Comparison of ENCODE assay signal across 24 cellular contexts in genomic region chr15:22941179-22941578, GRCh38. TPM values are rescaled to one million over a fixed set of nuclear protein-coding genes. Genes with fewer than 3 reads are reported as not detected.
DNase-seq lines count a peak whose midpoint lies in the region; ATAC-seq and TF ChIP-seq lines count a peak whose summit lies in the region.
"Had no signal": no experiment of that assay in that cellular context is flagged by ENCODE, and none has a peak within 500 bp of the region (broad histone marks: within the 10 kb centered on the region; RNA-seq: fewer than 3 reads in every experiment).

No MANE protein-coding gene starts in this region.

- H3K4me2 ChIP-seq in osteoblast (ENCODE audit: insufficient read depth, low read length), result no peak overlapping the region
- H3K4me2 ChIP-seq: BLaER1 had no signal

- peak overlapping the region; percentile 46 for H3K27ac Mint-ChIP-seq in progenitor cell of endocrine pancreas
- H3K27ac Mint-ChIP-seq: CD4-positive, CD25-positive, alpha-beta regulatory T cell; CD8-positive, alpha-beta memory T cell had no signal

- TF ChIP-seq POLR2A in body of pancreas (IDR thresholded peaks at IDR 0.05), result no peak

- H3K27me3 Mint-ChIP-seq in progenitor cell of endocrine pancreas, result no peaks in the 10 kb centered on the region
- H3K27me3 Mint-ChIP-seq: CD4-positive, alpha-beta memory T cell had no signal

- H3K36me3 Mint-ChIP-seq in progenitor cell of endocrine pancreas (ENCODE audit: insufficient read depth), result peaks cover 15% of the 10 kb centered on the region
- H3K36me3 Mint-ChIP-seq: CD4-positive, CD25-positive, alpha-beta regulatory T cell had no signal

- H3K4me3 Mint-ChIP-seq in progenitor cell of endocrine pancreas (ENCODE audit: low read depth), result no peak overlapping the region
- H3K4me3 Mint-ChIP-seq: CD14-positive monocyte; CD4-positive, alpha-beta memory T cell; CD4-positive, CD25-positive, alpha-beta regulatory T cell; CD8-positive, alpha-beta memory T cell had no signal

- WGBS in body of pancreas, 2 donors, result 32 to 40% methylated on average over 4 of the region's 4 CpGs

- peaks cover 47% of the 10 kb centered on the region for H3K79me2 ChIP-seq in osteoblast (ENCODE audit: insufficient read depth, low read length)

- H3K27me3 ChIP-seq in body of pancreas, result no peaks in the 10 kb centered on the region
- H3K27me3 ChIP-seq in osteoblast (ENCODE audit: insufficient read depth, low read length), result no peaks in the 10 kb centered on the region
- no peaks in the 10 kb centered on the region for H3K27me3 ChIP-seq in WERI-Rb-1 (ENCODE audit: insufficient read depth, low read depth, severe bottlenecking)
- H3K27me3 ChIP-seq: BE2C, BLaER1 had no signal

- ATAC-seq in body of pancreas, result peak; percentile 50
- no peak for ATAC-seq in GM21390 (IDR thresholded peaks at IDR 0.05; ENCODE audit: unreplicated experiment)
- ATAC-seq: GM12878 had no signal

- peaks cover 0 to 5% of the 10 kb centered on the region in 2 donors for H3K36me3 ChIP-seq in body of pancreas (replicated peaks in 1 of 2; ENCODE audit: insufficient read depth in 1 of 2, low read depth in 2 of 2)
- peaks cover 59% of the 10 kb centered on the region for H3K36me3 ChIP-seq in osteoblast (ENCODE audit: insufficient read depth, low read length)
- no peaks in the 10 kb centered on the region for H3K36me3 ChIP-seq in WERI-Rb-1

- peak; percentile 66 to 83 (median 78) for DNase-seq in body of pancreas
- peak; percentile 21 for DNase-seq in osteoblast (ENCODE audit: insufficient read length, low spot score, missing footprints)
- no peak for DNase-seq in progenitor cell of endocrine pancreas (ENCODE audit: low spot score, unreplicated experiment)
- DNase-seq in WERI-Rb-1, result no peak
- no peak for DNase-seq in SIG-M5 (lab: John Stamatoyannopoulos, UW)
- DNase-seq: 8988T; ACHN; BE2C; C1 segment of cervical spinal cord; CD4-positive, alpha-beta memory T cell; CD4-positive, CD25-positive, alpha-beta regulatory T cell; CD8-positive, alpha-beta memory T cell; COR-L47; DMS 273 treated with DMSO at 0.1 percent for 48 hours; DMS153; DMS53; DMS79; DND-41; EL; GDM1 had no signal

- intact Hi-C loops in body of pancreas (cut with DNase I), result loop anchor here (10.0 kb wide), 1 partner anchor 54 kb away; no protein-coding TSS in a partner anchor

- H3K27ac ChIP-seq in body of pancreas (peak overlapping the region in 3 of 4 donors; percentile 61 to 70 (median 68)), osteoblast (ENCODE audit: low read depth, low read length) (no peak overlapping the region), WERI-Rb-1 (no peak overlapping the region)
- H3K27ac ChIP-seq: BLaER1 had no signal

- H3K4me1 Mint-ChIP-seq in progenitor cell of endocrine pancreas (ENCODE audit: low read depth), result peaks cover 15% of the 10 kb centered on the region
- H3K4me1 Mint-ChIP-seq: CD4-positive, alpha-beta memory T cell; CD4-positive, CD25-positive, alpha-beta regulatory T cell; CD8-positive, alpha-beta memory T cell had no signal

- H3K4me3 ChIP-seq in body of pancreas (no peak overlapping the region), osteoblast (ENCODE audit: insufficient read depth, low read length) (no peak overlapping the region), WERI-Rb-1 (ENCODE audit: low read depth, low read length) (no peak overlapping the region)
- H3K4me3 ChIP-seq: BLaER1, GM12878 had no signal

- no peak overlapping the region for H2AFZ ChIP-seq in osteoblast (ENCODE audit: low read length)

- H4K20me1 ChIP-seq in osteoblast (ENCODE audit: insufficient read depth, low read length), result peaks cover 22% of the 10 kb centered on the region

- H3K4me1 ChIP-seq in body of pancreas (peaks cover 69% of the 10 kb centered on the region), osteoblast (ENCODE audit: insufficient read depth, low read length) (no peaks in the 10 kb centered on the region)
- H3K4me1 ChIP-seq: BE2C had no signal

- no peaks in the 10 kb centered on the region for H3K9me3 Mint-ChIP-seq in progenitor cell of endocrine pancreas (ENCODE audit: low read depth)
- H3K9me3 Mint-ChIP-seq: CD14-positive monocyte; CD4-positive, alpha-beta memory T cell; CD4-positive, CD25-positive, alpha-beta regulatory T cell; CD8-positive, alpha-beta memory T cell had no signal

- H3K9me3 ChIP-seq in body of pancreas (no peaks in the 10 kb centered on the region), osteoblast (ENCODE audit: low read depth, low read length) (no peaks in the 10 kb centered on the region), WERI-Rb-1 (ENCODE audit: severe bottlenecking) (no peaks in the 10 kb centered on the region)
- H3K9me3 ChIP-seq: BE2C, BLaER1 had no signal

- TF ChIP-seq CTCF in body of pancreas (IDR thresholded peaks at IDR 0.05) (no peak), osteoblast (IDR thresholded peaks at IDR 0.05; ENCODE audit: extremely low read depth, low read depth, low read length) (no peak), progenitor cell of endocrine pancreas (IDR thresholded peaks at IDR 0.05; ENCODE audit: unreplicated experiment) (no peak), WERI-Rb-1 (IDR thresholded peaks at IDR 0.05; ENCODE audit: low read depth, low read length) (no peak)

RNA-seq across cellular contexts. Expression of gene CYFIP1, which starts 39.0 kb away (rescaled TPM):
- total RNA-seq in body of pancreas, result 10 to 100 TPM; 68.5 to 68.6 TPM
- 104 and 107 TPM in 2 replicates for total RNA-seq in osteoblast
- total RNA-seq in progenitor cell of endocrine pancreas, result 169 and 175 TPM in 2 replicates

Comparison
In these comparisons a context has a peak if more than half of its experiments do, and no peak if none do; other contexts are left out.
1. DNase-seq: peak in body of pancreas (4 of 4) and osteoblast (single experiment); none in progenitor cell of endocrine pancreas (single experiment), WERI-Rb-1 (single experiment) and SIG-M5 (single experiment).
2. H3K27ac ChIP-seq: peak in body of pancreas (3 of 4); none in osteoblast (single experiment) and WERI-Rb-1 (single experiment).